Comparison of ENCODE assay signal across 26 cellular contexts in genomic region chr7:128687131-128687530, GRCh38. TPM values are rescaled to one million over a fixed set of nuclear protein-coding genes. Genes with fewer than 3 reads are reported as not detected.
"Had no signal": no experiment of that assay in that cellular context is flagged by ENCODE, and none has a peak within 500 bp of the region (broad histone marks: within the 10 kb centered on the region; RNA-seq: fewer than 3 reads in every experiment).

No MANE protein-coding gene starts in this region.

- H3K36me3 Mint-ChIP-seq: memory B cell; stimulated activated memory B cell treated with anti-CD40 and anti-IgM and Interleukin-4, amounts not matched to agents 10 μg/mL and 1 μg/mL and 100 μg/mL, for 72 hours had no signal

- H3K4me3 ChIP-seq: dorsolateral prefrontal cortex, gastroesophageal sphincter, heart left ventricle, hepatocyte, lung, neural progenitor cell, right lobe of liver, testis, tibial artery, upper lobe of left lung had no signal

- DNase-seq: dorsolateral prefrontal cortex; effector CD4-positive, alpha-beta T cell; foreskin fibroblast; heart left ventricle; kidney; naive thymus-derived CD4-positive, alpha-beta T cell; right lobe of liver; stimulated activated CD4-positive, alpha-beta T cell treated with anti-CD3 and anti-CD28 coated beads, Interleukin-2, amount 100 ng/mL, for 24 hours; stimulated activated CD4-positive, alpha-beta T cell treated with anti-CD3 and anti-CD28 coated beads, Interleukin-4, amount 100 ng/mL, for 24 hours; stimulated activated naive CD8-positive, alpha-beta T cell treated with anti-CD3 and anti-CD28 coated beads, Interleukin-15, Interleukin-2, amounts not matched to agents 100 U/mL and 50 U/mL, for 24 hours; substantia nigra; testis; tibial artery; upper lobe of left lung had no signal

- H3K36me3 ChIP-seq: neural progenitor cell, right lobe of liver, upper lobe of left lung had no signal

- H3K9me3 Mint-ChIP-seq: memory B cell; naive thymus-derived CD4-positive, alpha-beta T cell; nephron; neural progenitor cell; stimulated activated memory B cell treated with anti-CD40 and anti-IgM and Interleukin-4, amounts not matched to agents 10 μg/mL and 1 μg/mL and 100 μg/mL, for 72 hours had no signal

- H3K79me2 ChIP-seq: hepatocyte, parathyroid adenoma had no signal

- H3K4me3 Mint-ChIP-seq: memory B cell; naive thymus-derived CD4-positive, alpha-beta T cell; nephron; neural progenitor cell; stimulated activated memory B cell treated with anti-CD40 and anti-IgM and Interleukin-4, amounts not matched to agents 10 μg/mL and 1 μg/mL and 100 μg/mL, for 72 hours had no signal

- FAIRE-seq: colon, kidney, urothelium cell line had no signal

- ATAC-seq: gastroesophageal sphincter; heart left ventricle; left lobe of liver; naive thymus-derived CD4-positive, alpha-beta T cell; right lobe of liver; stimulated activated memory B cell treated with anti-CD40 and anti-IgM and Interleukin-4, amounts not matched to agents 10 μg/mL and 1 μg/mL and 100 μg/mL, for 72 hours; stimulated activated naive CD8-positive, alpha-beta T cell treated with anti-CD3 and anti-CD28 coated beads, Interleukin-15, Interleukin-2, amounts not matched to agents 100 U/mL and 50 U/mL, for 24 hours had no signal

- H3K9ac ChIP-seq: neural progenitor cell, parathyroid adenoma had no signal

- H3K4me1 Mint-ChIP-seq: memory B cell; naive thymus-derived CD4-positive, alpha-beta T cell; nephron; stimulated activated memory B cell treated with anti-CD40 and anti-IgM and Interleukin-4, amounts not matched to agents 10 μg/mL and 1 μg/mL and 100 μg/mL, for 72 hours had no signal

- H3K27me3 ChIP-seq: dorsolateral prefrontal cortex, gastroesophageal sphincter, heart left ventricle, hepatocyte, neural progenitor cell, right lobe of liver, testis, tibial artery, upper lobe of left lung had no signal

- H3K27ac ChIP-seq: dorsolateral prefrontal cortex, gastroesophageal sphincter, heart left ventricle, hepatocyte, neural progenitor cell, parathyroid adenoma, right lobe of liver, testis, tibial artery, upper lobe of left lung had no signal

- H3K4me1 ChIP-seq: gastroesophageal sphincter, heart left ventricle, parathyroid adenoma, right lobe of liver, testis, tibial artery, upper lobe of left lung had no signal

- H3K27me3 Mint-ChIP-seq: memory B cell; progenitor cell of endocrine pancreas; stimulated activated memory B cell treated with anti-CD40 and anti-IgM and Interleukin-4, amounts not matched to agents 10 μg/mL and 1 μg/mL and 100 μg/mL, for 72 hours had no signal

- H2AFZ ChIP-seq: hepatocyte, neural progenitor cell, parathyroid adenoma had no signal

- H3K9me3 ChIP-seq: gastroesophageal sphincter, heart left ventricle, right lobe of liver, testis, tibial artery, upper lobe of left lung had no signal

- H3K4me2 ChIP-seq: hepatocyte, neural progenitor cell had no signal

- H3K27ac Mint-ChIP-seq: memory B cell; nephron; neural progenitor cell; progenitor cell of endocrine pancreas; stimulated activated memory B cell treated with anti-CD40 and anti-IgM and Interleukin-4, amounts not matched to agents 10 μg/mL and 1 μg/mL and 100 μg/mL, for 72 hours had no signal

RNA-seq across cellular contexts. Expression of gene GARIN1A, which starts 15.0 kb away (rescaled TPM):
- polyA plus RNA-seq: naive thymus-derived CD4-positive, alpha-beta T cell had no signal
